ENCODE assay signal across 11 cellular contexts in genomic region chr5:100270323-100270771, GRCh38.
A peak's percentile ranks its signal among the peaks of the same experiment; 100 is the strongest.
DNase-seq lines count a peak whose midpoint lies in the region; ATAC-seq and TF ChIP-seq lines count a peak whose summit lies in the region.
"Had no signal": no experiment of that assay in that cellular context is flagged by ENCODE, and none has a peak within 500 bp of the region (broad histone marks: within the 10 kb centered on the region; RNA-seq: fewer than 3 reads in every experiment).

No MANE protein-coding gene starts in this region.

- H3K27me3 Mint-ChIP-seq in activated T-helper 2 cell treated with anti-CD3 and anti-CD28 coated beads, Interferon-gamma antibody, Interleukin-2, Interleukin-4, amounts not matched to agents 10 μg/mL and 5 μg/mL and 100 μg/mL, durations not matched to agents 14 hours and 24 hours and 36 hours (ENCODE audit: low read depth): no peaks in the 10 kb centered on the region

- H3K36me3 Mint-ChIP-seq in activated T-helper 2 cell treated with anti-CD3 and anti-CD28 coated beads, Interferon-gamma antibody, Interleukin-2, Interleukin-4, amounts not matched to agents 10 μg/mL and 5 μg/mL and 100 μg/mL, durations not matched to agents 14 hours and 24 hours and 36 hours (ENCODE audit: low read depth): no peaks in the 10 kb centered on the region

- TF ChIP-seq CTCF in hepatocyte (IDR thresholded peaks at IDR 0.05; ENCODE audit: poor library complexity) (no peak), thyroid gland (IDR thresholded peaks at IDR 0.05) (no peak)

- no peaks in the 10 kb centered on the region for H3K9me3 Mint-ChIP-seq in activated T-helper 2 cell treated with anti-CD3 and anti-CD28 coated beads, Interferon-gamma antibody, Interleukin-2, Interleukin-4, amounts not matched to agents 10 μg/mL and 5 μg/mL and 100 μg/mL, durations not matched to agents 14 hours and 24 hours and 36 hours

- TF ChIP-seq POLR2A in thyroid gland (IDR thresholded peaks at IDR 0.05): no peak

- H3K79me2 ChIP-seq in hepatocyte: no peaks in the 10 kb centered on the region

- no peaks in the 10 kb centered on the region for H3K9me3 ChIP-seq in BLaER1
- no peaks in the 10 kb centered on the region for H3K9me3 ChIP-seq in hepatocyte (ENCODE audit: low read depth)
- no peaks in the 10 kb centered on the region for H3K9me3 ChIP-seq in thyroid gland
- H3K9me3 ChIP-seq: HAP-1, upper lobe of right lung had no signal

- no peaks in the 10 kb centered on the region for H3K9me2 ChIP-seq in hepatocyte (replicated peaks; ENCODE audit: insufficient read depth)

- ATAC-seq in HG02623 (IDR thresholded peaks at IDR 0.05; ENCODE audit: unreplicated experiment) (peak; percentile 53), HG03039 (IDR thresholded peaks at IDR 0.05; ENCODE audit: unreplicated experiment) (no peak)
- no peak for ATAC-seq in stimulated activated naive CD8-positive, alpha-beta T cell treated with anti-CD3 and anti-CD28 coated beads, Interleukin-15, Interleukin-2, amounts not matched to agents 100 U/mL and 50 U/mL, for 24 hours
- ATAC-seq: upper lobe of right lung had no signal

- H3K4me3 Mint-ChIP-seq in activated T-helper 2 cell treated with anti-CD3 and anti-CD28 coated beads, Interferon-gamma antibody, Interleukin-2, Interleukin-4, amounts not matched to agents 10 μg/mL and 5 μg/mL and 100 μg/mL, durations not matched to agents 14 hours and 24 hours and 36 hours (ENCODE audit: low read depth): no peak overlapping the region

- no peak overlapping the region for H3K27ac Mint-ChIP-seq in activated T-helper 2 cell treated with anti-CD3 and anti-CD28 coated beads, Interferon-gamma antibody, Interleukin-2, Interleukin-4, amounts not matched to agents 10 μg/mL and 5 μg/mL and 100 μg/mL, durations not matched to agents 14 hours and 24 hours and 36 hours

- H3K4me1 ChIP-seq in BLaER1 (peaks cover 31% of the 10 kb centered on the region), hepatocyte (ENCODE audit: insufficient read depth) (no peaks in the 10 kb centered on the region), thyroid gland (no peaks in the 10 kb centered on the region)
- H3K4me1 ChIP-seq: HAP-1, upper lobe of right lung had no signal

- H3K4me1 Mint-ChIP-seq in activated T-helper 2 cell treated with anti-CD3 and anti-CD28 coated beads, Interferon-gamma antibody, Interleukin-2, Interleukin-4, amounts not matched to agents 10 μg/mL and 5 μg/mL and 100 μg/mL, durations not matched to agents 14 hours and 24 hours and 36 hours (ENCODE audit: low read depth): no peaks in the 10 kb centered on the region

- H3K4me2 ChIP-seq in BLaER1 (peak overlapping the region; percentile 70), hepatocyte (peak overlapping the region; percentile 30)

- no peak overlapping the region for H3K9ac ChIP-seq in BLaER1

- H3K27me3 ChIP-seq in BLaER1 (no peaks in the 10 kb centered on the region), hepatocyte (no peaks in the 10 kb centered on the region), thyroid gland (no peaks in the 10 kb centered on the region)
- H3K27me3 ChIP-seq: upper lobe of right lung had no signal

- 36% methylated on average over 4 of the region's 4 CpGs for WGBS in hepatocyte (ENCODE audit: low lambda C conversion rate, missing lambda C conversion rate)
- WGBS in thyroid gland, 2 donors: 0 to 2% methylated on average over 4 of the region's 4 CpGs

- no peak overlapping the region for H3K4me3 ChIP-seq in BLaER1
- H3K4me3 ChIP-seq in hepatocyte: no peak overlapping the region
- no peak overlapping the region for H3K4me3 ChIP-seq in thyroid gland (replicated peaks in 1 of 3)
- H3K4me3 ChIP-seq: HAP-1, upper lobe of right lung had no signal

- intact Hi-C loops in thyroid gland (cut with DNase I): no loop called here
- intact Hi-C loops in activated T-helper 2 cell treated with anti-CD3 and anti-CD28 coated beads, Interferon-gamma antibody, Interleukin-2, Interleukin-4, amounts not matched to agents 10 μg/mL and 5 μg/mL and 100 μg/mL, durations not matched to agents 14 hours and 24 hours and 36 hours (cut with micrococcal nuclease): no loop called here

- no peaks in the 10 kb centered on the region for H4K20me1 ChIP-seq in BLaER1
- H4K20me1 ChIP-seq in hepatocyte (ENCODE audit: insufficient read depth, poor library complexity, severe bottlenecking): no peaks in the 10 kb centered on the region

- H3K27ac ChIP-seq in BLaER1 (peak overlapping the region; percentile 14; the same call in 1 of the 2 replicates), hepatocyte (no peak overlapping the region), thyroid gland (no peak overlapping the region)
- H3K27ac ChIP-seq: upper lobe of right lung had no signal

- DNase-seq in NCI-H2196 treated with DMSO at 0.1 percent for 48 hours (lab: John Stamatoyannopoulos, UW; ENCODE audit: unreplicated experiment): peak; percentile 1
- DNase-seq in hepatocyte (ENCODE audit: low spot score): no peak
- DNase-seq in thyroid gland: no peak
- DNase-seq in stimulated activated naive CD8-positive, alpha-beta T cell treated with anti-CD3 and anti-CD28 coated beads, Interleukin-15, Interleukin-2, amounts not matched to agents 100 U/mL and 50 U/mL, for 24 hours: no peak
- no peak for DNase-seq in activated T-helper 2 cell treated with anti-CD3 and anti-CD28 coated beads, Interferon-gamma antibody, Interleukin-2, Interleukin-4, amounts not matched to agents 10 μg/mL and 5 μg/mL and 100 μg/mL, durations not matched to agents 14 hours and 24 hours and 36 hours (ENCODE audit: low spot score)
- DNase-seq: stimulated activated CD4-positive, alpha-beta T cell treated with anti-CD3 and anti-CD28 coated beads, Interleukin-4, amount 100 ng/mL, for 1 hour; upper lobe of right lung had no signal

- H2AFZ ChIP-seq in hepatocyte: peak overlapping the region; percentile 21

- no peaks in the 10 kb centered on the region for H3K36me3 ChIP-seq in BLaER1
- H3K36me3 ChIP-seq in hepatocyte (replicated peaks; ENCODE audit: insufficient read depth, low read depth): no peaks in the 10 kb centered on the region
- no peaks in the 10 kb centered on the region for H3K36me3 ChIP-seq in thyroid gland
- H3K36me3 ChIP-seq: HAP-1, upper lobe of right lung had no signal
